In genomic region chr14:32259368-32260013, GRCh38 we compare ENCODE assay signal across 10 cellular contexts. TPM values are rescaled to one million over a fixed set of nuclear protein-coding genes. Genes with fewer than 3 reads are reported as not detected.
DNase-seq lines count a peak whose midpoint lies in the region; ATAC-seq and TF ChIP-seq lines count a peak whose summit lies in the region.
"Had no signal": no experiment of that assay in that cellular context is flagged by ENCODE, and none has a peak within 500 bp of the region (broad histone marks: within the 10 kb centered on the region; RNA-seq: fewer than 3 reads in every experiment).

No MANE protein-coding gene starts in this region.

- ATAC-seq in GM21423 (IDR thresholded peaks at IDR 0.05; ENCODE audit: unreplicated experiment) (peak; percentile 85), HG03460 (IDR thresholded peaks at IDR 0.05; ENCODE audit: unreplicated experiment) (peak; percentile 85)
- peak; percentile 81 for ATAC-seq in activated CD8-positive, alpha-beta T cell treated with anti-CD3 and anti-CD28 coated beads for 36 hours

- no peak overlapping the region for H3K4me3 Mint-ChIP-seq in activated CD8-positive, alpha-beta T cell treated with anti-CD3 and anti-CD28 coated beads for 36 hours
- H3K4me3 Mint-ChIP-seq in mesothelial cell of epicardium: no peak overlapping the region
- H3K4me3 Mint-ChIP-seq: activated B cell treated with CpG ODN at 0.5 μM for 24 hours had no signal

- H3K4me1 Mint-ChIP-seq in activated CD8-positive, alpha-beta T cell treated with anti-CD3 and anti-CD28 coated beads for 36 hours (ENCODE audit: low read depth): peaks cover 15% of the 10 kb centered on the region
- H3K4me1 Mint-ChIP-seq in mesothelial cell of epicardium: peaks cover 31% of the 10 kb centered on the region
- H3K4me1 Mint-ChIP-seq: activated B cell treated with CpG ODN at 0.5 μM for 24 hours had no signal

- CTCF ChIA-PET in activated CD8-positive, alpha-beta T cell treated with anti-CD3 and anti-CD28 coated beads for 36 hours (lab: Charles Lee): interaction anchor here (0.7 to 2.1 kb wide), 10 partner anchors 35 to 749 kb away, joined by 3 to 17 read pairs (median 3); no protein-coding TSS in a partner anchor

- H3K27me3 Mint-ChIP-seq in activated CD8-positive, alpha-beta T cell treated with anti-CD3 and anti-CD28 coated beads for 36 hours: no peaks in the 10 kb centered on the region
- no peaks in the 10 kb centered on the region for H3K27me3 Mint-ChIP-seq in mesothelial cell of epicardium (ENCODE audit: low read depth)
- H3K27me3 Mint-ChIP-seq: activated B cell treated with CpG ODN at 0.5 μM for 24 hours had no signal

- POLR2A ChIA-PET in activated CD8-positive, alpha-beta T cell treated with anti-CD3 and anti-CD28 coated beads for 36 hours (lab: Charles Lee): no interaction called here

- H3K36me3 Mint-ChIP-seq in activated CD8-positive, alpha-beta T cell treated with anti-CD3 and anti-CD28 coated beads for 36 hours (ENCODE audit: low read depth): peaks cover 7% of the 10 kb centered on the region
- peaks cover 14% of the 10 kb centered on the region for H3K36me3 Mint-ChIP-seq in mesothelial cell of epicardium

- peak; percentile 39 for DNase-seq in DMS 273 (lab: John Stamatoyannopoulos, UW; ENCODE audit: unreplicated experiment)
- no peak for DNase-seq in DMS 273 treated with DMSO at 0.1 percent for 48 hours (lab: John Stamatoyannopoulos, UW)
- DNase-seq in activated CD8-positive, alpha-beta T cell treated with anti-CD3 and anti-CD28 coated beads for 36 hours: peak; percentile 38
- DNase-seq in mesothelial cell of epicardium (ENCODE audit: low spot score in 2 of 2, unreplicated experiment in 2 of 2): no peak
- no peak for DNase-seq in stimulated activated CD4-positive, alpha-beta T cell treated with anti-CD3 and anti-CD28 coated beads, Interleukin-4, amount 100 ng/mL, for 1 hour
- no peak for DNase-seq in NCI-H2081 treated with DMSO at 0.1 percent for 48 hours (lab: John Stamatoyannopoulos, UW)
- DNase-seq: activated B cell treated with CpG ODN at 0.5 μM for 24 hours, pancreas had no signal

- H3K27ac Mint-ChIP-seq in activated CD8-positive, alpha-beta T cell treated with anti-CD3 and anti-CD28 coated beads for 36 hours: peak overlapping the region; percentile 0
- peak overlapping the region; percentile 84 for H3K27ac Mint-ChIP-seq in mesothelial cell of epicardium
- H3K27ac Mint-ChIP-seq: activated B cell treated with CpG ODN at 0.5 μM for 24 hours had no signal

- intact Hi-C loops in activated CD8-positive, alpha-beta T cell treated with anti-CD3 and anti-CD28 coated beads for 36 hours (cut with micrococcal nuclease): no loop called here

- TF ChIP-seq CTCF in activated CD8-positive, alpha-beta T cell treated with anti-CD3 and anti-CD28 coated beads for 36 hours (IDR thresholded peaks at IDR 0.05): no peak
- no peak for TF ChIP-seq CTCF in mesothelial cell of epicardium (IDR thresholded peaks at IDR 0.05; ENCODE audit: unreplicated experiment)

- H3K9me3 Mint-ChIP-seq in activated CD8-positive, alpha-beta T cell treated with anti-CD3 and anti-CD28 coated beads for 36 hours: peaks cover 12% of the 10 kb centered on the region
- peaks cover 25% of the 10 kb centered on the region for H3K9me3 Mint-ChIP-seq in mesothelial cell of epicardium

RNA-seq across cellular contexts. Expression of gene RNU6-8, which starts 56.4 kb away (rescaled TPM):
- total RNA-seq in activated CD8-positive, alpha-beta T cell treated with anti-CD3 and anti-CD28 coated beads for 36 hours: not detected
- total RNA-seq in mesothelial cell of epicardium: not detected in 3 replicates
- total RNA-seq: activated B cell treated with CpG ODN at 0.5 μM for 24 hours, pancreas had no signal

RNA-seq across cellular contexts. Expression of gene RNU6-7, which starts 57.6 kb away (rescaled TPM):
- not detected for total RNA-seq in activated CD8-positive, alpha-beta T cell treated with anti-CD3 and anti-CD28 coated beads for 36 hours
- not detected in 3 replicates for total RNA-seq in mesothelial cell of epicardium
- total RNA-seq: activated B cell treated with CpG ODN at 0.5 μM for 24 hours, pancreas had no signal

Comparison
In these comparisons a context has a peak if more than half of its experiments do, and no peak if none do; other contexts are left out.
1. DNase-seq: peak in DMS 273 (single experiment) and activated CD8-positive, alpha-beta T cell treated with anti-CD3 and anti-CD28 coated beads for 36 hours (single experiment); none in DMS 273 treated with DMSO at 0.1 percent for 48 hours (single experiment), mesothelial cell of epicardium (0 of 2), stimulated activated CD4-positive, alpha-beta T cell treated with anti-CD3 and anti-CD28 coated beads, Interleukin-4, amount 100 ng/mL, for 1 hour (single experiment) and NCI-H2081 treated with DMSO at 0.1 percent for 48 hours (single experiment).
2. Peak in every context shown above with its lines, with median percentiles within 50 percentile points of each other: ATAC-seq.